1 cellular context compared by ENCODE assay signal in the genomic region with DNA sequence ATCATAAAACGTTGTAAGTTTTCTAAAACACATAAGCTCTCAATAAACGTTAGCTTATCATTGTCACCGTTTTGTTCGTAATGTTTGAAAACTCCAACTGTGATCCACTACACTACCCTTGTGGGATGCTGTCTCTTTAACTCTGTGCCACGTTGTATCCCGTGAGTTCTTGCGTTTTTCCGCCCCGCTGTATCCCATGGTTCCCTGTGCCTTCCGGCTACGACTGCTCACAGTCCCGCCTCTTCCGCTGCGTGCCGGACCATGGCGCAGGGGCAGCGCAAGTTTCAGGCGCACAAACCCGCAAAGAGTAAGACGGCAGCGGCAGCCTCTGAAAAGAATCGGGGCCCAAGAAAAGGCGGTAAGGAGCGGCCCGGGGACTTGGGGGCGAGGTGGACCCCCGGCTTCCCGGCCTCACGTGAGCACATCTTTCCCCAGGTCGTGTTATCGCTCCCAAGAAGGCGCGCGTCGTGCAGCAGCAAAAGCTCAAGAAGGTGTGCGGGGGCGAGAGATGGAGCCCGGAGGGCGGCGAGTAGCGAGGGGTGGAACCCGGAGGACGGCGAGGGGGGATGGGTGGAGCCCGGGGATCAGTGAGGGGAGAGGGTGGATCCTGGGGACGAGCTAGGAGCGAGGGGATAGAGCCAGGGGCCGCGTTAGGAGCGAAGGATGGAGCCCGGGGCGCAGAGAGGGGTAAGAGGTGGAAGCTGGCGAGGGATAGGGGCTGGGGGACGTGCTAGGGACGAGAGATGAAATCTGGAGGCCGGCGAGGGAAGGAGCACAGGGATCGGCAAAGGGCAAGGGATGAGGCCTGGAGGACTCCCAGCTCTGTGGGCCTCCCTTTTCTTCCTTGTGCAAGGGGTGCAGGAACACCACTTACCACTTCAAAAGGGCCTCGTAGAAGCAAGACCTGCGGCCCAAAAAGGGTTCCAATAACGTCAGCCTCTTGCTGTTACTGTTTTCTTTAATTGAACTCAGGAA.
TF ChIP-seq lines count a peak whose summit lies in the region.

A gene (plus strand): TSS at position 240 of the 975 bp plus-strand sequence. CDS start 22 bp downstream, at position 262.

TF ChIP-seq in HEK293, 187 proteins besides CTCF, POLR2A, EP300 and RAD21 (continued from another document and continues in another):
- TF ChIP-seq ZNF837 (tag by site-specific recombination; IDR thresholded peaks at IDR 0.05) (no peak), IKZF3 (tag by site-specific recombination; IDR thresholded peaks at IDR 0.05) (0 out of 2 replicates have a peak, but pooled peaks have one; percentile 21), ZNF623 (tag by site-specific recombination; IDR thresholded peaks at IDR 0.05) (no peak), ZBTB1 (tag by site-specific recombination; IDR thresholded peaks at IDR 0.05) (no peak), ZIC2 (tag by site-specific recombination; IDR thresholded peaks at IDR 0.05) (peak; percentile 44), ZNF274 (IDR thresholded peaks at IDR 0.05; ENCODE audit: low read length) (no peak), ZNF274 (tag by site-specific recombination; IDR thresholded peaks at IDR 0.05; ENCODE audit: borderline replicate concordance) (no peak), SP2 (tag by site-specific recombination; IDR thresholded peaks at IDR 0.05) (peak; percentile 94), ZNF292 (tag by site-specific recombination; IDR thresholded peaks at IDR 0.05; ENCODE audit: borderline replicate concordance, low read depth) (no peak), ZNF768 (tag by site-specific recombination; IDR thresholded peaks at IDR 0.05) (no peak), PRDM1 (tag by site-specific recombination; IDR thresholded peaks at IDR 0.05) (no peak), FEZF1 (tag by site-specific recombination; IDR thresholded peaks at IDR 0.05) (peak; percentile 63; the same call in 1 of the 2 replicates), ZNF548 (tag by site-specific recombination; IDR thresholded peaks at IDR 0.05) (no peak), ZNF302 (tag by site-specific recombination; IDR thresholded peaks at IDR 0.05; ENCODE audit: low read depth) (no peak), GLIS2 (tag by site-specific recombination; IDR thresholded peaks at IDR 0.05) (no peak), ZNF146 (tag by site-specific recombination; IDR thresholded peaks at IDR 0.05) (peak; percentile 13; the same call in 1 of the 2 replicates), ZNF354C (tag by site-specific recombination; IDR thresholded peaks at IDR 0.05; ENCODE audit: borderline replicate concordance, low read depth) (no peak), TRIM28 (IDR thresholded peaks at IDR 0.05; ENCODE audit: borderline replicate concordance, low read length) (peak; percentile 18; the same call in 1 of the 2 replicates), TCF7L2 (IDR thresholded peaks at IDR 0.05; ENCODE audit: borderline replicate concordance, low read depth, low read length) (no peak), SETDB1 (IDR thresholded peaks at IDR 0.05; ENCODE audit: insufficient read length, low read length) (no peak), ZNF473 (tag by site-specific recombination; IDR thresholded peaks at IDR 0.05) (no peak), ZNF555 (tag by site-specific recombination; conservative IDR thresholded peaks at IDR 0.05) (no peak), ZNF621 (tag by site-specific recombination; IDR thresholded peaks at IDR 0.05) (no peak), GLI2 (tag by site-specific recombination; IDR thresholded peaks at IDR 0.05; ENCODE audit: borderline replicate concordance, low read depth) (no peak), ZNF174 (tag by site-specific recombination; IDR thresholded peaks at IDR 0.05) (no peak), ZBTB48 (tag by site-specific recombination; IDR thresholded peaks at IDR 0.05) (peak; percentile 97), ZNF585B (tag by site-specific recombination; IDR thresholded peaks at IDR 0.05) (no peak), ZNF558 (tag by site-specific recombination; IDR thresholded peaks at IDR 0.05) (no peak; the same call in 1 of the 2 replicates), ZNF155 (tag by site-specific recombination; IDR thresholded peaks at IDR 0.05) (no peak), ZNF521 (tag by site-specific recombination; IDR thresholded peaks at IDR 0.05) (no peak), ZNF544 (tag by site-specific recombination; IDR thresholded peaks at IDR 0.05) (no peak), ZNF510 (tag by site-specific recombination; IDR thresholded peaks at IDR 0.05; ENCODE audit: insufficient replicate concordance) (no peak), MEIS1 (CRISPR knock-in tag; IDR thresholded peaks at IDR 0.05; ENCODE audit: borderline replicate concordance) (no peak), KLF9 (tag by site-specific recombination; IDR thresholded peaks at IDR 0.05; ENCODE audit: low read depth) (peak; percentile 41)
- TF ChIP-seq, protein P1, sequence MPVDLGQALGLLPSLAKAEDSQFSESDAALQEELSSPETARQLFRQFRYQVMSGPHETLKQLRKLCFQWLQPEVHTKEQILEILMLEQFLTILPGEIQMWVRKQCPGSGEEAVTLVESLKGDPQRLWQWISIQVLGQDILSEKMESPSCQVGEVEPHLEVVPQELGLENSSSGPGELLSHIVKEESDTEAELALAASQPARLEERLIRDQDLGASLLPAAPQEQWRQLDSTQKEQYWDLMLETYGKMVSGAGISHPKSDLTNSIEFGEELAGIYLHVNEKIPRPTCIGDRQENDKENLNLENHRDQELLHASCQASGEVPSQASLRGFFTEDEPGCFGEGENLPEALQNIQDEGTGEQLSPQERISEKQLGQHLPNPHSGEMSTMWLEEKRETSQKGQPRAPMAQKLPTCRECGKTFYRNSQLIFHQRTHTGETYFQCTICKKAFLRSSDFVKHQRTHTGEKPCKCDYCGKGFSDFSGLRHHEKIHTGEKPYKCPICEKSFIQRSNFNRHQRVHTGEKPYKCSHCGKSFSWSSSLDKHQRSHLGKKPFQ (tag by site-specific recombination; IDR thresholded peaks at IDR 0.05) = no peak
- TF ChIP-seq, protein P2, sequence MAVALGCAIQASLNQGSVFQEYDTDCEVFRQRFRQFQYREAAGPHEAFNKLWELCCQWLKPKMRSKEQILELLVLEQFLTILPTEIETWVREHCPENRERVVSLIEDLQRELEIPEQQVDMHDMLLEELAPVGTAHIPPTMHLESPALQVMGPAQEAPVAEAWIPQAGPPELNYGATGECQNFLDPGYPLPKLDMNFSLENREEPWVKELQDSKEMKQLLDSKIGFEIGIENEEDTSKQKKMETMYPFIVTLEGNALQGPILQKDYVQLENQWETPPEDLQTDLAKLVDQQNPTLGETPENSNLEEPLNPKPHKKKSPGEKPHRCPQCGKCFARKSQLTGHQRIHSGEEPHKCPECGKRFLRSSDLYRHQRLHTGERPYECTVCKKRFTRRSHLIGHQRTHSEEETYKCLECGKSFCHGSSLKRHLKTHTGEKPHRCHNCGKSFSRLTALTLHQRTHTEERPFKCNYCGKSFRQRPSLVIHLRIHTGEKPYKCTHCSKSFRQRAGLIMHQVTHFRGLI (tag by site-specific recombination; IDR thresholded peaks at IDR 0.05) = peak; percentile 40; the same call in 1 of the 2 replicates
- TF ChIP-seq, protein P3, sequence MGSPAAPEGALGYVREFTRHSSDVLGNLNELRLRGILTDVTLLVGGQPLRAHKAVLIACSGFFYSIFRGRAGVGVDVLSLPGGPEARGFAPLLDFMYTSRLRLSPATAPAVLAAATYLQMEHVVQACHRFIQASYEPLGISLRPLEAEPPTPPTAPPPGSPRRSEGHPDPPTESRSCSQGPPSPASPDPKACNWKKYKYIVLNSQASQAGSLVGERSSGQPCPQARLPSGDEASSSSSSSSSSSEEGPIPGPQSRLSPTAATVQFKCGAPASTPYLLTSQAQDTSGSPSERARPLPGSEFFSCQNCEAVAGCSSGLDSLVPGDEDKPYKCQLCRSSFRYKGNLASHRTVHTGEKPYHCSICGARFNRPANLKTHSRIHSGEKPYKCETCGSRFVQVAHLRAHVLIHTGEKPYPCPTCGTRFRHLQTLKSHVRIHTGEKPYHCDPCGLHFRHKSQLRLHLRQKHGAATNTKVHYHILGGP (tag by site-specific recombination; IDR thresholded peaks at IDR 0.05) = no peak
- TF ChIP-seq, protein P4, sequence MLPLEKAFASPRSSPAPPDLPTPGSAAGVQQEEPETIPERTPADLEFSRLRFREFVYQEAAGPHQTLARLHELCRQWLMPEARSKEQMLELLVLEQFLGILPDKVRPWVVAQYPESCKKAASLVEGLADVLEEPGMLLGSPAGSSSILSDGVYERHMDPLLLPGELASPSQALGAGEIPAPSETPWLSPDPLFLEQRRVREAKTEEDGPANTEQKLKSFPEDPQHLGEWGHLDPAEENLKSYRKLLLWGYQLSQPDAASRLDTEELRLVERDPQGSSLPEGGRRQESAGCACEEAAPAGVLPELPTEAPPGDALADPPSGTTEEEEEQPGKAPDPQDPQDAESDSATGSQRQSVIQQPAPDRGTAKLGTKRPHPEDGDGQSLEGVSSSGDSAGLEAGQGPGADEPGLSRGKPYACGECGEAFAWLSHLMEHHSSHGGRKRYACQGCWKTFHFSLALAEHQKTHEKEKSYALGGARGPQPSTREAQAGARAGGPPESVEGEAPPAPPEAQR (tag by site-specific recombination; IDR thresholded peaks at IDR 0.05) = no peak
- TF ChIP-seq, protein P5, sequence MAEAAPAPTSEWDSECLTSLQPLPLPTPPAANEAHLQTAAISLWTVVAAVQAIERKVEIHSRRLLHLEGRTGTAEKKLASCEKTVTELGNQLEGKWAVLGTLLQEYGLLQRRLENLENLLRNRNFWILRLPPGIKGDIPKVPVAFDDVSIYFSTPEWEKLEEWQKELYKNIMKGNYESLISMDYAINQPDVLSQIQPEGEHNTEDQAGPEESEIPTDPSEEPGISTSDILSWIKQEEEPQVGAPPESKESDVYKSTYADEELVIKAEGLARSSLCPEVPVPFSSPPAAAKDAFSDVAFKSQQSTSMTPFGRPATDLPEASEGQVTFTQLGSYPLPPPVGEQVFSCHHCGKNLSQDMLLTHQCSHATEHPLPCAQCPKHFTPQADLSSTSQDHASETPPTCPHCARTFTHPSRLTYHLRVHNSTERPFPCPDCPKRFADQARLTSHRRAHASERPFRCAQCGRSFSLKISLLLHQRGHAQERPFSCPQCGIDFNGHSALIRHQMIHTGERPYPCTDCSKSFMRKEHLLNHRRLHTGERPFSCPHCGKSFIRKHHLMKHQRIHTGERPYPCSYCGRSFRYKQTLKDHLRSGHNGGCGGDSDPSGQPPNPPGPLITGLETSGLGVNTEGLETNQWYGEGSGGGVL (tag by site-specific recombination; IDR thresholded peaks at IDR 0.05) = peak; percentile 93
- TF ChIP-seq, protein P6, sequence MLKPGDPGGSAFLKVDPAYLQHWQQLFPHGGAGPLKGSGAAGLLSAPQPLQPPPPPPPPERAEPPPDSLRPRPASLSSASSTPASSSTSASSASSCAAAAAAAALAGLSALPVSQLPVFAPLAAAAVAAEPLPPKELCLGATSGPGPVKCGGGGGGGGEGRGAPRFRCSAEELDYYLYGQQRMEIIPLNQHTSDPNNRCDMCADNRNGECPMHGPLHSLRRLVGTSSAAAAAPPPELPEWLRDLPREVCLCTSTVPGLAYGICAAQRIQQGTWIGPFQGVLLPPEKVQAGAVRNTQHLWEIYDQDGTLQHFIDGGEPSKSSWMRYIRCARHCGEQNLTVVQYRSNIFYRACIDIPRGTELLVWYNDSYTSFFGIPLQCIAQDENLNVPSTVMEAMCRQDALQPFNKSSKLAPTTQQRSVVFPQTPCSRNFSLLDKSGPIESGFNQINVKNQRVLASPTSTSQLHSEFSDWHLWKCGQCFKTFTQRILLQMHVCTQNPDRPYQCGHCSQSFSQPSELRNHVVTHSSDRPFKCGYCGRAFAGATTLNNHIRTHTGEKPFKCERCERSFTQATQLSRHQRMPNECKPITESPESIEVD (tag by site-specific recombination; IDR thresholded peaks at IDR 0.05) = peak; percentile 55
- TF ChIP-seq, protein P7, sequence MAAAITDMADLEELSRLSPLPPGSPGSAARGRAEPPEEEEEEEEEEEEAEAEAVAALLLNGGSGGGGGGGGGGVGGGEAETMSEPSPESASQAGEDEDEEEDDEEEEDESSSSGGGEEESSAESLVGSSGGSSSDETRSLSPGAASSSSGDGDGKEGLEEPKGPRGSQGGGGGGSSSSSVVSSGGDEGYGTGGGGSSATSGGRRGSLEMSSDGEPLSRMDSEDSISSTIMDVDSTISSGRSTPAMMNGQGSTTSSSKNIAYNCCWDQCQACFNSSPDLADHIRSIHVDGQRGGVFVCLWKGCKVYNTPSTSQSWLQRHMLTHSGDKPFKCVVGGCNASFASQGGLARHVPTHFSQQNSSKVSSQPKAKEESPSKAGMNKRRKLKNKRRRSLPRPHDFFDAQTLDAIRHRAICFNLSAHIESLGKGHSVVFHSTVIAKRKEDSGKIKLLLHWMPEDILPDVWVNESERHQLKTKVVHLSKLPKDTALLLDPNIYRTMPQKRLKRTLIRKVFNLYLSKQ (tag by site-specific recombination; IDR thresholded peaks at IDR 0.05; ENCODE audit: borderline replicate concordance) = no peak
- TF ChIP-seq, protein P8, sequence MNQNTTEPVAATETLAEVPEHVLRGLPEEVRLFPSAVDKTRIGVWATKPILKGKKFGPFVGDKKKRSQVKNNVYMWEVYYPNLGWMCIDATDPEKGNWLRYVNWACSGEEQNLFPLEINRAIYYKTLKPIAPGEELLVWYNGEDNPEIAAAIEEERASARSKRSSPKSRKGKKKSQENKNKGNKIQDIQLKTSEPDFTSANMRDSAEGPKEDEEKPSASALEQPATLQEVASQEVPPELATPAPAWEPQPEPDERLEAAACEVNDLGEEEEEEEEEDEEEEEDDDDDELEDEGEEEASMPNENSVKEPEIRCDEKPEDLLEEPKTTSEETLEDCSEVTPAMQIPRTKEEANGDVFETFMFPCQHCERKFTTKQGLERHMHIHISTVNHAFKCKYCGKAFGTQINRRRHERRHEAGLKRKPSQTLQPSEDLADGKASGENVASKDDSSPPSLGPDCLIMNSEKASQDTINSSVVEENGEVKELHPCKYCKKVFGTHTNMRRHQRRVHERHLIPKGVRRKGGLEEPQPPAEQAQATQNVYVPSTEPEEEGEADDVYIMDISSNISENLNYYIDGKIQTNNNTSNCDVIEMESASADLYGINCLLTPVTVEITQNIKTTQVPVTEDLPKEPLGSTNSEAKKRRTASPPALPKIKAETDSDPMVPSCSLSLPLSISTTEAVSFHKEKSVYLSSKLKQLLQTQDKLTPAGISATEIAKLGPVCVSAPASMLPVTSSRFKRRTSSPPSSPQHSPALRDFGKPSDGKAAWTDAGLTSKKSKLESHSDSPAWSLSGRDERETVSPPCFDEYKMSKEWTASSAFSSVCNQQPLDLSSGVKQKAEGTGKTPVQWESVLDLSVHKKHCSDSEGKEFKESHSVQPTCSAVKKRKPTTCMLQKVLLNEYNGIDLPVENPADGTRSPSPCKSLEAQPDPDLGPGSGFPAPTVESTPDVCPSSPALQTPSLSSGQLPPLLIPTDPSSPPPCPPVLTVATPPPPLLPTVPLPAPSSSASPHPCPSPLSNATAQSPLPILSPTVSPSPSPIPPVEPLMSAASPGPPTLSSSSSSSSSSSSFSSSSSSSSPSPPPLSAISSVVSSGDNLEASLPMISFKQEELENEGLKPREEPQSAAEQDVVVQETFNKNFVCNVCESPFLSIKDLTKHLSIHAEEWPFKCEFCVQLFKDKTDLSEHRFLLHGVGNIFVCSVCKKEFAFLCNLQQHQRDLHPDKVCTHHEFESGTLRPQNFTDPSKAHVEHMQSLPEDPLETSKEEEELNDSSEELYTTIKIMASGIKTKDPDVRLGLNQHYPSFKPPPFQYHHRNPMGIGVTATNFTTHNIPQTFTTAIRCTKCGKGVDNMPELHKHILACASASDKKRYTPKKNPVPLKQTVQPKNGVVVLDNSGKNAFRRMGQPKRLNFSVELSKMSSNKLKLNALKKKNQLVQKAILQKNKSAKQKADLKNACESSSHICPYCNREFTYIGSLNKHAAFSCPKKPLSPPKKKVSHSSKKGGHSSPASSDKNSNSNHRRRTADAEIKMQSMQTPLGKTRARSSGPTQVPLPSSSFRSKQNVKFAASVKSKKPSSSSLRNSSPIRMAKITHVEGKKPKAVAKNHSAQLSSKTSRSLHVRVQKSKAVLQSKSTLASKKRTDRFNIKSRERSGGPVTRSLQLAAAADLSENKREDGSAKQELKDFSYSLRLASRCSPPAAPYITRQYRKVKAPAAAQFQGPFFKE (tag by site-specific recombination; IDR thresholded peaks at IDR 0.05; ENCODE audit: borderline replicate concordance) = 0 out of 2 replicates have a peak, but pooled peaks have one; percentile 71
